Comparison of ENCODE assay signal across 8 cellular contexts in the genomic region with DNA sequence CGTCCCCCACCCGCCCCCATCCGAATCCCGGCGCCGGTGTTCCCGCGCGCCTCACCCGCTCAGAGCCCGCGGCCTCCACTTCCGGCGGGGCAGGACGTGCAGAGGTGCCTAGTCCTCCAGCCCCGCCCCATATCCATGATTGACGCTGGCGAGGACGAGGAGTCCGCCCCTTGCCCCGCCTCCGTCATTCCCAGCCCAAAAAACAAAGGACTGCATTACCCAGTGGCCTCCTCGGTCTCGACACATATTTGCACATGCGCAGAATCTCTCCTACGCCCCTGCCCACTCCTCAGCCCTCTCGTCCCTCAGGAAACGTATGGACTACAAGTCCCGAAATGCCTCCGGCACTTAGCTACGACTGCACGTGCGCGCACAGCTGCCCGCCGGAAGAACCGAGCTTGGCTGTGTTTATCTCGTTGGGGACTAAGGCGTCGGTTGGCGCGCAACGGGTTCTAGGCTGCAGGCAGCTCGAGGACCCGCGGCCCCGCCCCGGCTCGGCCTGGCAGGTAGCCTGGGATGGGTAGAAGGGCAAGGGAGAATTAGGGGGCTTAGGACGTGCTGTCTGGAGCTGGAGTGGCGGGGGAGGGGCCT. TPM values are rescaled to one million over a fixed set of nuclear protein-coding genes. Genes with fewer than 3 reads are reported as not detected.
DNase-seq lines count a peak whose midpoint lies in the region; ATAC-seq and TF ChIP-seq lines count a peak whose summit lies in the region.

A gene with protein sequence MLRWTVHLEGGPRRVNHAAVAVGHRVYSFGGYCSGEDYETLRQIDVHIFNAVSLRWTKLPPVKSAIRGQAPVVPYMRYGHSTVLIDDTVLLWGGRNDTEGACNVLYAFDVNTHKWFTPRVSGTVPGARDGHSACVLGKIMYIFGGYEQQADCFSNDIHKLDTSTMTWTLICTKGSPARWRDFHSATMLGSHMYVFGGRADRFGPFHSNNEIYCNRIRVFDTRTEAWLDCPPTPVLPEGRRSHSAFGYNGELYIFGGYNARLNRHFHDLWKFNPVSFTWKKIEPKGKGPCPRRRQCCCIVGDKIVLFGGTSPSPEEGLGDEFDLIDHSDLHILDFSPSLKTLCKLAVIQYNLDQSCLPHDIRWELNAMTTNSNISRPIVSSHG (plus strand): TSS at position 407 of the 591 bp plus-strand sequence. CDS start 2,944 bp downstream, outside the sequence.
MEA1 (minus strand) TSS at position 104 of the 591 bp plus-strand sequence. CDS start 133 bp downstream, outside the sequence.

- WGBS in suprapubic skin, result under 1% methylated on average over 33 of the region's 51 CpGs

- peak; percentile 94 for ATAC-seq in HG02610 (IDR thresholded peaks at IDR 0.05; ENCODE audit: unreplicated experiment)
- peak; percentile 93 to 95 for ATAC-seq in activated naive CD4-positive, alpha-beta T cell treated with anti-CD3 and anti-CD28 coated beads, Interleukin-2, amount 50 U/mL, for 72 hours

- H3K9me3 Mint-ChIP-seq in activated naive CD4-positive, alpha-beta T cell treated with anti-CD3 and anti-CD28 coated beads, Interleukin-2, amount 50 U/mL, for 72 hours, result no peaks in the 10 kb centered on the region

- H3K36me3 ChIP-seq in suprapubic skin, result peaks cover 48% of the 10 kb centered on the region

- no peak for TF ChIP-seq EP300 in suprapubic skin (IDR thresholded peaks at IDR 0.05)

- peak within 1 kb of the TSS; percentile 92 to 98 for H3K27ac Mint-ChIP-seq in activated naive CD4-positive, alpha-beta T cell treated with anti-CD3 and anti-CD28 coated beads, Interleukin-2, amount 50 U/mL, for 72 hours

- H3K9me3 ChIP-seq in suprapubic skin, result no peaks in the 10 kb centered on the region

- H3K36me3 Mint-ChIP-seq in activated naive CD4-positive, alpha-beta T cell treated with anti-CD3 and anti-CD28 coated beads, Interleukin-2, amount 50 U/mL, for 72 hours, result peaks cover 13 to 24% of the 10 kb centered on the region in 2 donors

- H3K27ac ChIP-seq in suprapubic skin, result peak within 1 kb of the TSS; percentile 73

- no peaks in the 10 kb centered on the region for H3K27me3 ChIP-seq in suprapubic skin

- DNase-seq in NCI-H1092 treated with DMSO at 0.1 percent for 48 hours (lab: John Stamatoyannopoulos, UW) (peak; percentile 100), SKM-1 (lab: John Stamatoyannopoulos, UW; ENCODE audit: unreplicated experiment) (peak; percentile 99), globus pallidus (ENCODE audit: low spot score) (peak; percentile 100), nucleus accumbens (lab: John Stamatoyannopoulos, UW) (peak; percentile 85 to 100 (median 99)), suprapubic skin (ENCODE audit: low spot score in 2 of 2) (peak; percentile 99 to 100)
- peak; percentile 99 to 100 for DNase-seq in activated naive CD4-positive, alpha-beta T cell treated with anti-CD3 and anti-CD28 coated beads, Interleukin-2, amount 50 U/mL, for 72 hours (ENCODE audit: low spot score in 2 of 2)

- H3K4me1 ChIP-seq in suprapubic skin, result peaks cover 46% of the 10 kb centered on the region

- TF ChIP-seq POLR2A in suprapubic skin (IDR thresholded peaks at IDR 0.05), result no peak

- TF ChIP-seq CTCF in suprapubic skin (IDR thresholded peaks at IDR 0.05), result no peak

- H3K4me3 ChIP-seq in GM08714 (ENCODE audit: low read length) (peak within 1 kb of the TSS; percentile 96), suprapubic skin (peak within 1 kb of the TSS; percentile 86)

RNA-seq across cellular contexts. Expression of the first gene that starts in this region (rescaled TPM):
- 10 to 100 TPM; 67.7 to 74.0 TPM for total RNA-seq in activated naive CD4-positive, alpha-beta T cell treated with anti-CD3 and anti-CD28 coated beads, Interleukin-2, amount 50 U/mL, for 72 hours
- total RNA-seq in suprapubic skin, result 10 to 100 TPM; 49.3 to 86.1 (median 63.1) TPM

RNA-seq across cellular contexts. Expression of gene MEA1, which starts in this region (rescaled TPM):
- total RNA-seq in activated naive CD4-positive, alpha-beta T cell treated with anti-CD3 and anti-CD28 coated beads, Interleukin-2, amount 50 U/mL, for 72 hours, result 10 to 100 TPM; 79.4 to 83.6 TPM
- total RNA-seq in suprapubic skin, result 10 to 100 TPM; 41.2 to 65.8 (median 61.5) TPM

Comparison
In these comparisons a context has a peak if more than half of its experiments do, and no peak if none do; other contexts are left out.
1. Peak in every context shown above with its lines: DNase-seq, ATAC-seq, H3K4me3 ChIP-seq and H3K27ac ChIP-seq.